16 cellular contexts compared by ENCODE assay signal in the genomic region with DNA sequence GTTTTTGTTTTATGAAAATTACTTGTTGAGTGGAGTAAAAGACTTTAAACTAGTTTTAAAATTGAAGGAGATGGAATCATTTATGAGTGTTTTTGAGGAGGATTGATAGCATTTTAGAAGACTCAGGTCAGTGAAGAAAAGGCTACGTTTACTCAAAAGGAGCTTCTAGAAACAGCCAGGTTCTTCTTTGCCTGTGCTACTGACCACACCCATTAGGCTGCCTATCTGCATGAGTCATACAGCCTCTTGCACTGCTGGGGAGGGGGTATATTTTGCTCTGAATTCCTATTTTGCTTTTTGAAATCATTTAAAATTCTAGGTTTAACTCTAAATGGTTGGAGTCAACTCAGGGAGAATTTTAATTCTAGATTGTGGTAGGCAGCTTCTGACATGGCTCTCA. TPM values are rescaled to one million over a fixed set of nuclear protein-coding genes. Genes with fewer than 3 reads are reported as not detected.
DNase-seq lines count a peak whose midpoint lies in the region; ATAC-seq, FAIRE-seq and TF ChIP-seq lines count a peak whose summit lies in the region.
"Had no signal": no experiment of that assay in that cellular context is flagged by ENCODE, and none has a peak within 500 bp of the region (broad histone marks: within the 10 kb centered on the region; RNA-seq: fewer than 3 reads in every experiment).

No MANE protein-coding gene starts in this region.

- H3K27ac ChIP-seq in endothelial cell of umbilical vein (ENCODE audit: insufficient read depth, low read depth, low read length) (peak overlapping the region; percentile 49), stomach (no peak overlapping the region), HepG2 (ENCODE audit: extremely low read length, insufficient read depth, low read length) (no peak overlapping the region)
- H3K27ac ChIP-seq: C4-2B had no signal

- TF ChIP-seq POLR2A in endothelial cell of umbilical vein (IDR thresholded peaks at IDR 0.05; ENCODE audit: low read depth, low read length) (peak; percentile 19), stomach (IDR thresholded peaks at IDR 0.05) (no peak), HepG2 (IDR thresholded peaks at IDR 0.05; ENCODE audit: insufficient read depth in 1 of 2, low read depth in 2 of 2, low read length in 2 of 2) (no peak)

- no peak for TF ChIP-seq CTCF in endothelial cell of umbilical vein (IDR thresholded peaks at IDR 0.05; ENCODE audit: extremely low read depth in 1 of 2, insufficient read depth in 1 of 2, low read depth in 1 of 2, low read length in 2 of 2)
- TF ChIP-seq CTCF in omental fat pad (IDR thresholded peaks at IDR 0.05) = no peak
- no peak for TF ChIP-seq CTCF in stomach (IDR thresholded peaks at IDR 0.05)
- no peak for TF ChIP-seq CTCF in HepG2 (CRISPR knock-in tag; IDR thresholded peaks at IDR 0.05)

- H3K9me1 ChIP-seq in endothelial cell of umbilical vein (replicated peaks; ENCODE audit: control insufficient read depth, extremely low read depth, insufficient read depth, low read length) = no peaks in the 10 kb centered on the region

- in situ Hi-C loops in HepG2 (cut with HindIII; ENCODE audit: extremely low pct_ligation_motif_present, low pct_unique_long_range_greater_than_20kb) = no loop called here

- H3K4me3 ChIP-seq in endothelial cell of umbilical vein (replicated peaks in 1 of 3; ENCODE audit: insufficient read depth in 1 of 3, low read depth in 1 of 3, low read length in 3 of 3) = no peak overlapping the region
- no peak overlapping the region for H3K4me3 ChIP-seq in stomach
- no peak overlapping the region for H3K4me3 ChIP-seq in HepG2 (replicated peaks in 1 of 3; ENCODE audit: insufficient read depth in 1 of 3, low read depth in 2 of 3, low read length in 3 of 3)

- no peak overlapping the region for H3K4me2 ChIP-seq in endothelial cell of umbilical vein (ENCODE audit: insufficient read depth, low read length)
- H3K4me2 ChIP-seq in HepG2 (ENCODE audit: low read depth, low read length) = no peak overlapping the region

- H3K27me3 ChIP-seq in endothelial cell of umbilical vein (ENCODE audit: control insufficient read depth in 2 of 2, insufficient read depth in 2 of 2, low read length in 2 of 2) (no peaks in the 10 kb centered on the region), stomach (no peaks in the 10 kb centered on the region), HepG2 (ENCODE audit: control insufficient read depth in 1 of 2, insufficient read depth in 2 of 2, low read length in 2 of 2) (no peaks in the 10 kb centered on the region)

- H3K9ac ChIP-seq in endothelial cell of umbilical vein (replicated peaks; ENCODE audit: extremely low read depth, insufficient read depth, low read length) = no peak overlapping the region
- H3K9ac ChIP-seq in HepG2 (ENCODE audit: insufficient read depth, low read depth, low read length) = no peak overlapping the region

- TF ChIP-seq RAD21 in HepG2 (CRISPR knock-in tag; IDR thresholded peaks at IDR 0.05) = no peak

- dilution Hi-C loops in endothelial cell of umbilical vein (cut with MboI; ENCODE audit: extremely low pct_ligation_motif_present, low sequenced_read_pairs) = no loop called here

- FAIRE-seq in endothelial cell of umbilical vein (lab: Jason Lieb, UNC) (peak; percentile 64), HepG2 (lab: Jason Lieb, UNC) (no peak)
- FAIRE-seq: small intestine had no signal

- peak; percentile 82 for ATAC-seq in omental fat pad (ENCODE audit: low FRiP score)
- no peak for ATAC-seq in HepG2
- ATAC-seq: activated naive CD4-positive, alpha-beta T cell treated with anti-CD3 and anti-CD28 coated beads, Interleukin-2, amount 50 U/mL, for 72 hours; Panc1 had no signal

- H3K9me3 ChIP-seq in endothelial cell of umbilical vein (replicated peaks; ENCODE audit: control insufficient read depth, insufficient read depth, low read length) = no peaks in the 10 kb centered on the region
- H3K9me3 ChIP-seq in stomach = peaks cover 0 to 6% (median 5%) of the 10 kb centered on the region in 4 donors
- no peaks in the 10 kb centered on the region for H3K9me3 ChIP-seq in HepG2 (ENCODE audit: low read length)

- H3K36me3 ChIP-seq in endothelial cell of umbilical vein (ENCODE audit: control insufficient read depth in 2 of 2, extremely low read depth in 1 of 2, insufficient read depth in 2 of 2, low read length in 2 of 2) (peaks cover 44 to 70% of the 10 kb centered on the region in 2 experiments), stomach (no peaks in the 10 kb centered on the region), HepG2 (replicated peaks in 1 of 2; ENCODE audit: control insufficient read depth in 1 of 2, insufficient read depth in 2 of 2, low read length in 2 of 2) (no peaks in the 10 kb centered on the region)

- no peak for TF ChIP-seq EP300 in stomach (IDR thresholded peaks at IDR 0.05)
- no peak for TF ChIP-seq EP300 in HepG2 (IDR thresholded peaks at IDR 0.05; ENCODE audit: low read depth in 2 of 2, low read length in 2 of 2)
- TF ChIP-seq EP300 in HepG2 (CRISPR knock-in tag; IDR thresholded peaks at IDR 0.05; ENCODE audit: borderline replicate concordance) = no peak

- WGBS in stomach, 5 donors = 34 to 53% (median 44%) methylated on average over 1 of the region's 1 CpG
- WGBS in HepG2 (ENCODE audit: low lambda C conversion rate) = 3% methylated on average over 1 of the region's 1 CpG

- H2AFZ ChIP-seq in endothelial cell of umbilical vein (ENCODE audit: low read depth, low read length) (no peak overlapping the region), HepG2 (ENCODE audit: low read length) (no peak overlapping the region)

- H4K20me1 ChIP-seq in endothelial cell of umbilical vein (replicated peaks; ENCODE audit: control insufficient read depth, extremely low read depth, insufficient read depth, low read length) (peaks cover 11% of the 10 kb centered on the region), HepG2 (ENCODE audit: insufficient read depth, low read length) (no peaks in the 10 kb centered on the region)

- CTCF ChIA-PET in endothelial cell of umbilical vein (lab: Charles Lee) (interaction anchor here (1.3 to 3.7 kb wide), 5 partner anchors 13 to 229 kb away, joined by 4 to 15 read pairs (median 4); no protein-coding TSS in a partner anchor), HepG2 (lab: Yijun Ruan, JAX; ENCODE audit: low intra/inter-chr PET ratio, low total read pairs) (no interaction called here)

- POLR2A ChIA-PET in endothelial cell of umbilical vein (lab: Charles Lee) = interaction anchor here (0.6 to 0.8 kb wide), 2 partner anchors 9 to 16 kb away, joined by 3 to 4 read pairs; no protein-coding TSS in a partner anchor
- POLR2A ChIA-PET in HepG2 (lab: Yijun Ruan, JAX) = no interaction called here

- BruUV-seq in endothelial cell of umbilical vein (replicated peaks; lab: Mats Ljungman, UMichigan) = no TSS peak
- no TSS peak for BruUV-seq in HepG2 (replicated peaks; lab: Mats Ljungman, UMichigan)

- intact Hi-C loops in endothelial cell of umbilical vein (cut with micrococcal nuclease) (no loop called here), stomach (cut with DNase I; ENCODE audit: low total_unique reads) (no loop called here), HepG2 (cut with micrococcal nuclease; ENCODE audit: unreplicated experiment) (no loop called here)

- H3K4me1 ChIP-seq in endothelial cell of umbilical vein (ENCODE audit: control insufficient read depth, extremely low read depth, insufficient read depth, low read length) = peaks cover 70% of the 10 kb centered on the region
- no peaks in the 10 kb centered on the region for H3K4me1 ChIP-seq in stomach
- H3K4me1 ChIP-seq in HepG2 (ENCODE audit: insufficient read depth, low read length) = no peaks in the 10 kb centered on the region

- peak; percentile 68 for DNase-seq in ELR (ENCODE audit: low read depth)
- peak; percentile 77 for DNase-seq in NOMO-1 treated with DMSO at 0.1 percent for 48 hours (lab: John Stamatoyannopoulos, UW; ENCODE audit: unreplicated experiment)
- DNase-seq in endothelial cell of umbilical vein (ENCODE audit: low read depth, low spot score) = peak; percentile 50
- DNase-seq in omental fat pad (ENCODE audit: low spot score) = no peak
- DNase-seq in NCI-H2107 (lab: John Stamatoyannopoulos, UW) = no peak
- no peak for DNase-seq in activated CD4-positive, alpha-beta T cell treated with anti-CD3 and anti-CD28 coated beads, Interleukin-2, amount 50 U/mL, for 48 hours
- no peak for DNase-seq in stomach
- DNase-seq in HepG2 (ENCODE audit: low spot score) = no peak
- DNase-seq: endodermal cell, KG1, naive B cell, NCI-H2171 treated with DMSO at 0.1 percent for 48 hours, small intestine had no signal

- H3K79me2 ChIP-seq in endothelial cell of umbilical vein (ENCODE audit: control insufficient read depth, insufficient read depth, low read length) (peaks cover 100% of the 10 kb centered on the region), HepG2 (ENCODE audit: insufficient read depth, low read length) (no peaks in the 10 kb centered on the region)

RNA-seq across cellular contexts. Expression of a gene that starts 22.3 kb away (rescaled TPM):
- 2,354 and 2,981 TPM in 2 replicates for total RNA-seq in endothelial cell of umbilical vein
- polyA plus RNA-seq in endothelial cell of umbilical vein = 10,356 and 11,813 TPM in 2 replicates
- 7,787 and 8,501 TPM in 2 replicates for polyA plus RNA-seq in endothelial cell of umbilical vein (2011; cell fraction: cytosol; rRNA removed)
- polyA plus RNA-seq in endothelial cell of umbilical vein (2011; cell fraction: nucleus; rRNA removed) = 6,181 and 7,713 TPM in 2 replicates
- polyA plus RNA-seq in endothelial cell of umbilical vein (2012) = 2,631 and 3,819 TPM in 2 replicates
- polyA minus RNA-seq in endothelial cell of umbilical vein = 9,211 and 9,669 TPM in 2 replicates
- polyA minus RNA-seq in endothelial cell of umbilical vein (2011; cell fraction: cytosol; rRNA and poly(A)+ RNA removed) = 38.8 TPM
- polyA minus RNA-seq in endothelial cell of umbilical vein (2011; cell fraction: nucleus; rRNA and poly(A)+ RNA removed) = 5,639 and 5,640 TPM in 2 replicates
- 1,000 to 10,000 TPM in 1 of 4 donors, 100 to 1,000 TPM in 3; 225 to 1,590 (median 659) TPM for total RNA-seq in omental fat pad
- 100 to 1,000 TPM in 1 of 5 donors, 10 to 100 TPM in 4; 26.6 to 131 (median 53.8) TPM for total RNA-seq in stomach
- polyA plus RNA-seq in stomach = 10 to 100 TPM; 18.4 to 28.7 (median 21.8) TPM
- not detected in 2 replicates for total RNA-seq in HepG2 (2016; rRNA removed; fragmentation: Illumina TruSeq; extraction: Trizol)
- total RNA-seq in HepG2 (2016; cell fraction: cytosol; rRNA removed; fragmentation: Illumina TruSeq; extraction: Trizol; ENCODE audit: low read depth) = not detected in 2 replicates
- total RNA-seq in HepG2 (2016; cell fraction: insoluble cytoplasmic fraction; rRNA removed; fragmentation: Illumina TruSeq; extraction: Trizol) = not detected in 2 replicates
- not detected in 2 replicates for total RNA-seq in HepG2 (2016; cell fraction: membrane; rRNA removed; fragmentation: Illumina TruSeq; extraction: Trizol)
- not detected in 2 replicates for total RNA-seq in HepG2 (2016; cell fraction: nucleus; rRNA removed; fragmentation: Illumina TruSeq; extraction: Trizol)
- not detected in 2 replicates for polyA plus RNA-seq in HepG2 (2011; rRNA removed)
- polyA plus RNA-seq in HepG2 (2011; cell fraction: cytosol; rRNA removed) = not detected in 2 replicates
- 0.07 TPM in 1 of 2 replicates, not detected in the other for polyA plus RNA-seq in HepG2 (2011; cell fraction: nucleus; rRNA removed)
- not detected in 2 replicates for polyA plus RNA-seq in HepG2 (2012)
- not detected in 2 replicates for polyA plus RNA-seq in HepG2 (2016; cell fraction: cytosol; fragmentation: Illumina TruSeq; extraction: Trizol; ENCODE audit: low read depth)
- polyA plus RNA-seq in HepG2 (2016; cell fraction: insoluble cytoplasmic fraction; fragmentation: Illumina TruSeq; extraction: Trizol; ENCODE audit: low read depth) = not detected in 2 replicates
- polyA plus RNA-seq in HepG2 (2016; cell fraction: membrane; fragmentation: Illumina TruSeq; extraction: Trizol; ENCODE audit: low read depth) = not detected in 2 replicates
- polyA plus RNA-seq in HepG2 (2016; cell fraction: nucleus; fragmentation: Illumina TruSeq; extraction: Trizol; ENCODE audit: insufficient read depth, low read depth) = not detected in 2 replicates
- polyA minus RNA-seq in HepG2 (2011; rRNA and poly(A)+ RNA removed; ENCODE audit: low replicate concordance) = 124 TPM in 1 of 2 replicates, not detected in the other
- polyA minus RNA-seq in HepG2 (2011; cell fraction: cytosol; rRNA and poly(A)+ RNA removed) = 1.6 TPM in 1 of 2 replicates, not detected in the other
- 0.62 and 0.64 TPM in 2 replicates for polyA minus RNA-seq in HepG2 (2011; cell fraction: nucleus; rRNA and poly(A)+ RNA removed)
- total RNA-seq: activated naive CD4-positive, alpha-beta T cell treated with anti-CD3 and anti-CD28 coated beads, Interleukin-2, amount 50 U/mL, for 72 hours had no signal

Comparison
In these comparisons a context has a peak if more than half of its experiments do, and no peak if none do; other contexts are left out.
1. DNase-seq: peak in ELR (single experiment), NOMO-1 treated with DMSO at 0.1 percent for 48 hours (single experiment) and endothelial cell of umbilical vein (single experiment); none in omental fat pad (single experiment), NCI-H2107 (single experiment), activated CD4-positive, alpha-beta T cell treated with anti-CD3 and anti-CD28 coated beads, Interleukin-2, amount 50 U/mL, for 48 hours (0 of 2), stomach (single experiment) and HepG2 (single experiment).
2. RNA of a gene that starts 22.3 kb away (total RNA-seq): 2,354 to 2,981 TPM in endothelial cell of umbilical vein, 225 to 1,590 TPM in omental fat pad and 26.6 to 131 TPM in stomach; not detected in HepG2; every median in the first group is over 10 times any median in the second.